ENCODE assay signal across 9 cellular contexts in the genomic region with DNA sequence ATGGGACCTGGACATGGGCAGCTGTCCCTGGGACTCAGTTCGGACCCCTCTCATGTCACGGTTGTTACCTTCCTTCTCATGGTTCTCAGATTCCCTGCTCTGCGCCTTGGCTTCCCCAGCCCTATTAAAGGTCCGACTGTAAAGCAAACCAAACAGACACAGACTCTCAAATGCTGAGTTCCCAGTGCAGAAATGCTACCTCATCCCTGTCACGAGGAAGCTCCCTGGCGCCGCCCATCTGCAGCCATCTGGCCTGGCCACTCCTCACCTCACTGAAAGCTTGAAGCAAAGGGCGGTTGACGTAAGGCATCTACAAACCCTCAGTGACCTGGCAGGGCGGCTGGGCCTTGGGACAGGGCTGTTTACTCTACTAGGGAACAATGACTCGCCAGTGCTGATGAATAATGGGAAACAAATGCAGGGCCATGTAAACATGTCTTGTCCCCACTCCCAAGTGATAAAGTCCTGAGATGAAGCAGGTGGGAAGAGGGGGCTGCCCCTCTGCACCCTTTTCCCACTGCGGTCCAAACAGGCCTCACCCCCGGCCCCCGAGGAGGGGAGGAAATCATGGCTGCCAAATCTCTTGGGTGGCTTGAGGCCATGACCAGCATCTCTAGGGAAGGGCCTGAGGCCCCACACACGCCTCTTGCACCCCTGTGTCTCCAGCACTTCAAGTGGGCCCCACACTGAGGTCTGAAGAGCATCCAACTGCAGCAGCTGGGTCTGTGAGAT. TPM values are rescaled to one million over a fixed set of nuclear protein-coding genes. Genes with fewer than 3 reads are reported as not detected.
A peak's percentile ranks its signal among the peaks of the same experiment; 100 is the strongest.
DNase-seq lines count a peak whose midpoint lies in the region; ATAC-seq and TF ChIP-seq lines count a peak whose summit lies in the region.
"Had no signal": no experiment of that assay in that cellular context is flagged by ENCODE, and none has a peak within 500 bp of the region (broad histone marks: within the 10 kb centered on the region; RNA-seq: fewer than 3 reads in every experiment).

No MANE protein-coding gene starts in this region.

- no peak for TF ChIP-seq CTCF in SK-N-SH (IDR thresholded peaks at IDR 0.05)
- TF ChIP-seq CTCF in upper lobe of left lung (IDR thresholded peaks at IDR 0.05), result no peak

- no peak overlapping the region for H3K9ac ChIP-seq in SK-N-SH

- no peak for TF ChIP-seq POLR2A in upper lobe of left lung (IDR thresholded peaks at IDR 0.05)

- no peak overlapping the region for H3K4me2 ChIP-seq in SK-N-SH

- no peak overlapping the region for H2AFZ ChIP-seq in SK-N-SH (ENCODE audit: low read depth)

- H3K9me3 ChIP-seq in SK-N-SH (no peaks in the 10 kb centered on the region), upper lobe of left lung (no peaks in the 10 kb centered on the region)

- no peaks in the 10 kb centered on the region for H3K9me2 ChIP-seq in SK-N-SH

- TF ChIP-seq EP300 in SK-N-SH (IDR thresholded peaks at IDR 0.05; ENCODE audit: borderline replicate concordance in 1 of 2, low read depth in 1 of 2, low read length in 1 of 2) (no peak), upper lobe of left lung (IDR thresholded peaks at IDR 0.05) (peak in 2 of 4 donors; percentile 84 to 89)

- CTCF ChIA-PET in SK-N-SH (lab: Yijun Ruan, JAX), result interaction anchor here (0.9 to 2.9 kb wide), 4 partner anchors 9 to 591 kb away, joined by 3 to 17 read pairs (median 5); no protein-coding TSS in a partner anchor

- H3K79me2 ChIP-seq in SK-N-SH (ENCODE audit: insufficient read depth), result no peaks in the 10 kb centered on the region

- DNase-seq in SK-N-SH, result no peak
- peak; percentile 75 for DNase-seq in SK-N-DZ (ENCODE audit: low spot score)
- DNase-seq in kidney tubule cell (ENCODE audit: low spot score), result peak; percentile 50
- DNase-seq in upper lobe of left lung, result peak; percentile 73 to 77
- no peak for DNase-seq in epidermal melanocyte (ENCODE audit: insufficient read length, low spot score)
- DNase-seq: T-helper 2 cell had no signal

- H3K27ac ChIP-seq in SK-N-SH (ENCODE audit: low read depth in 2 of 2, low read length in 1 of 2) (peak overlapping the region in 1 of 2 experiments; percentile 95; a peak in 2 of 4 replicates), upper lobe of left lung (peak overlapping the region; percentile 79 to 90 (median 86))

- no peaks in the 10 kb centered on the region for H3F3A ChIP-seq in SK-N-SH (replicated peaks; ENCODE audit: insufficient read depth)

- peaks cover 0 to 81% of the 10 kb centered on the region in 2 experiments; a peak in 1 of 4 replicates for H3K4me1 ChIP-seq in SK-N-SH (ENCODE audit: control insufficient read depth in 1 of 2, insufficient read depth in 2 of 2, low read depth in 1 of 2, low read length in 1 of 2)
- peaks cover 39 to 66% (median 58%) of the 10 kb centered on the region in 4 donors for H3K4me1 ChIP-seq in upper lobe of left lung

- POLR2A ChIA-PET in SK-N-SH (lab: Yijun Ruan, JAX), result no interaction called here

- no peak for TF ChIP-seq RAD21 in SK-N-SH (IDR thresholded peaks at IDR 0.05; ENCODE audit: low read length)

- H3K36me3 ChIP-seq in SK-N-SH (replicated peaks in 1 of 2; ENCODE audit: control insufficient read depth in 1 of 2, insufficient read depth in 2 of 2, low read length in 1 of 2) (no peaks in the 10 kb centered on the region), upper lobe of left lung (no peaks in the 10 kb centered on the region)

- peak; percentile 16; the same call in 2 of the 3 replicates for ATAC-seq in SK-N-SH treated with all-trans-retinoic acid at 6 μM for 48 hours
- ATAC-seq in upper lobe of left lung (ENCODE audit: low FRiP score in 2 of 2), result peak; percentile 24 to 40
- no peak for ATAC-seq in HG03139 (IDR thresholded peaks at IDR 0.05; ENCODE audit: unreplicated experiment)
- no peak for ATAC-seq in GM18519 (IDR thresholded peaks at IDR 0.05; ENCODE audit: low FRiP score, unreplicated experiment)

- WGBS in SK-N-SH (ENCODE audit: low lambda C conversion rate), result 50% methylated on average over 2 of the region's 15 CpGs
- WGBS in upper lobe of left lung, 2 donors, result 59 to 65% methylated on average over 14 to 15 of the region's 15 CpGs

- H4K20me1 ChIP-seq in SK-N-SH (ENCODE audit: insufficient read depth), result no peaks in the 10 kb centered on the region

- H3K4me3 ChIP-seq in SK-N-SH (ENCODE audit: low read depth in 2 of 2, low read length in 1 of 2) (no peak overlapping the region), upper lobe of left lung (no peak overlapping the region)

- H3K27me3 ChIP-seq in SK-N-SH (ENCODE audit: insufficient read depth) (no peaks in the 10 kb centered on the region), upper lobe of left lung (no peaks in the 10 kb centered on the region)

TF ChIP-seq in SK-N-SH treated with all-trans-retinoic acid at 6 μM for 48 hours, 23 proteins besides CTCF, POLR2A, EP300 and RAD21 (continues in another document):
- no peak for TF ChIP-seq ARNTL (CRISPR knock-in tag; IDR thresholded peaks at IDR 0.05; ENCODE audit: borderline replicate concordance, low read depth)
- TF ChIP-seq CREB5 (CRISPR knock-in tag; IDR thresholded peaks at IDR 0.05; ENCODE audit: low read depth), result no peak
- TF ChIP-seq, protein P1, sequence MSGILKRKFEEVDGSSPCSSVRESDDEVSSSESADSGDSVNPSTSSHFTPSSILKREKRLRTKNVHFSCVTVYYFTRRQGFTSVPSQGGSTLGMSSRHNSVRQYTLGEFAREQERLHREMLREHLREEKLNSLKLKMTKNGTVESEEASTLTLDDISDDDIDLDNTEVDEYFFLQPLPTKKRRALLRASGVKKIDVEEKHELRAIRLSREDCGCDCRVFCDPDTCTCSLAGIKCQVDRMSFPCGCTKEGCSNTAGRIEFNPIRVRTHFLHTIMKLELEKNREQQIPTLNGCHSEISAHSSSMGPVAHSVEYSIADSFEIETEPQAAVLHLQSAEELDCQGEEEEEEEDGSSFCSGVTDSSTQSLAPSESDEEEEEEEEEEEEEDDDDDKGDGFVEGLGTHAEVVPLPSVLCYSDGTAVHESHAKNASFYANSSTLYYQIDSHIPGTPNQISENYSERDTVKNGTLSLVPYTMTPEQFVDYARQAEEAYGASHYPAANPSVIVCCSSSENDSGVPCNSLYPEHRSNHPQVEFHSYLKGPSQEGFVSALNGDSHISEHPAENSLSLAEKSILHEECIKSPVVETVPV (CRISPR knock-in tag; IDR thresholded peaks at IDR 0.05), result no peak
- no peak for TF ChIP-seq ZNF70 (CRISPR knock-in tag; IDR thresholded peaks at IDR 0.05)
- TF ChIP-seq ZFP3 (CRISPR knock-in tag; IDR thresholded peaks at IDR 0.05), result no peak

TF ChIP-seq in SK-N-SH, 30 proteins besides CTCF, POLR2A, EP300 and RAD21:
- no peak for TF ChIP-seq EZH2phosphoT487 (IDR thresholded peaks at IDR 0.05; ENCODE audit: borderline replicate concordance, low read depth)
- TF ChIP-seq, protein P2, sequence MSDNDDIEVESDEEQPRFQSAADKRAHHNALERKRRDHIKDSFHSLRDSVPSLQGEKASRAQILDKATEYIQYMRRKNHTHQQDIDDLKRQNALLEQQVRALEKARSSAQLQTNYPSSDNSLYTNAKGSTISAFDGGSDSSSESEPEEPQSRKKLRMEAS (IDR thresholded peaks at IDR 0.05; ENCODE audit: low read depth), result no peak
- TF ChIP-seq PBX3 (IDR thresholded peaks at IDR 0.05), result no peak

RNA-seq across cellular contexts. Expression of gene SCUBE1, which starts 49.3 kb away (rescaled TPM):
- polyA plus RNA-seq in SK-N-SH (2012; rRNA removed), result 0.06 and 0.56 TPM in 2 replicates
- polyA plus RNA-seq in SK-N-SH (2012; cell fraction: cytosol; rRNA removed), result 0.15 and 0.22 TPM in 2 replicates
- polyA plus RNA-seq in SK-N-SH (2012; cell fraction: nucleus; rRNA removed), result 0.24 and 0.47 TPM in 2 replicates
- 7.8 and 11.0 TPM in 2 replicates for polyA plus RNA-seq in SK-N-DZ (2014; cell fraction: cytosol; rRNA removed)
- 18.2 and 30.1 TPM in 2 replicates for polyA plus RNA-seq in SK-N-DZ (2014; cell fraction: nucleus; rRNA removed)
- total RNA-seq in upper lobe of left lung, result 10 to 100 TPM in 5 of 6 donors, 1 to 10 TPM in 1; 9.7 to 55.9 (median 20.8) TPM

Comparison
In these comparisons a context has a peak if more than half of its experiments do, and no peak if none do; other contexts are left out.
1. ATAC-seq: peak in SK-N-SH treated with all-trans-retinoic acid at 6 μM for 48 hours (single experiment) and upper lobe of left lung (2 of 2); none in HG03139 (single experiment) and GM18519 (single experiment).
2. DNase-seq: peak in SK-N-DZ (single experiment), kidney tubule cell (single experiment) and upper lobe of left lung (2 of 2); none in SK-N-SH (single experiment) and epidermal melanocyte (single experiment).